In genomic region chr5:43561346-43561745, GRCh38 we compare ENCODE assay signal across 1 cellular context.
TF ChIP-seq lines count a peak whose summit lies in the region.

No MANE protein-coding gene starts in this region.

TF ChIP-seq in K562, 482 proteins besides CTCF, POLR2A, EP300 and RAD21:
- TF ChIP-seq ZBTB11 (CRISPR knock-in tag; IDR thresholded peaks at IDR 0.05) (no peak), MIER1 (IDR thresholded peaks at IDR 0.05; ENCODE audit: low read depth) (no peak), NFYB (IDR thresholded peaks at IDR 0.05; ENCODE audit: extremely low read depth, insufficient read length) (no peak), MAFG (tag; conservative IDR thresholded peaks at IDR 0.05) (0 out of 2 replicates have a peak, but pooled peaks have one; percentile 20), ZNF780A (CRISPR knock-in tag; IDR thresholded peaks at IDR 0.05) (no peak), ARID1B (IDR thresholded peaks at IDR 0.05) (no peak), NELFE (IDR thresholded peaks at IDR 0.05; ENCODE audit: insufficient read depth, insufficient read length) (no peak), TEAD1 (CRISPR knock-in tag; IDR thresholded peaks at IDR 0.05) (no peak), MCM2 (IDR thresholded peaks at IDR 0.05; ENCODE audit: low read depth) (no peak), C11orf30 (IDR thresholded peaks at IDR 0.05; ENCODE audit: low read depth) (peak; percentile 48), NFRKB (IDR thresholded peaks at IDR 0.05; ENCODE audit: low read depth) (no peak), BRD9 (IDR thresholded peaks at IDR 0.05; ENCODE audit: low read depth, partially characterized antibody) (no peak), MAFF (IDR thresholded peaks at IDR 0.05; ENCODE audit: low read length) (peak; percentile 0; the same call in 1 of the 2 replicates), ETV1 (tag; conservative IDR thresholded peaks at IDR 0.05; ENCODE audit: low read depth) (no peak), ZNF354B (CRISPR knock-in tag; IDR thresholded peaks at IDR 0.05) (no peak), ZNF316 (IDR thresholded peaks at IDR 0.05) (peak; percentile 40; the same call in 1 of the 2 replicates)
